Comparison of ENCODE assay signal across 7 cellular contexts in genomic region chr5:64407103-64407825, GRCh38.
DNase-seq lines count a peak whose midpoint lies in the region; ATAC-seq and TF ChIP-seq lines count a peak whose summit lies in the region.
"Not testable (repeated sequence)": the region's sequence is repeated elsewhere in the genome, so short reads cannot be mapped to it uniquely, and the experiment has no call there.

No MANE protein-coding gene starts in this region.

- H3K4ac ChIP-seq in neuronal stem cell (ENCODE audit: low read length), result not testable (repeated sequence)

- H4K20me1 ChIP-seq in hepatocyte (ENCODE audit: insufficient read depth, poor library complexity, severe bottlenecking), result not testable (repeated sequence)

- not testable (repeated sequence) for H2AK5ac ChIP-seq in neuronal stem cell (ENCODE audit: low read depth, low read length)

- peak; percentile 87 for ATAC-seq in WTC11

- H3K9ac ChIP-seq in neuronal stem cell (ENCODE audit: low read depth, low read length, poor library complexity), result not testable (repeated sequence)

- POLR2A ChIA-PET in WTC11 (lab: Charles Lee), result interaction anchor here (0.6 kb wide), 1 partner anchor 198 kb away, joined by 4 read pairs; no protein-coding TSS in a partner anchor

- not testable (repeated sequence) for H4K8ac ChIP-seq in neuronal stem cell (ENCODE audit: low read depth, low read length)

- not testable (repeated sequence) for H3K4me3 ChIP-seq in hepatocyte; neuronal stem cell (ENCODE audit: low read length in 2 of 2)

- not testable (repeated sequence) for H3K4me3 Mint-ChIP-seq in WTC11

- peaks cover 20% of the 10 kb centered on the region for H3K4me1 Mint-ChIP-seq in WTC11

- H3K9me2 ChIP-seq in hepatocyte (replicated peaks; ENCODE audit: insufficient read depth), result not testable (repeated sequence)

- not testable (repeated sequence) for H3K14ac ChIP-seq in neuronal stem cell (ENCODE audit: low read length)

- not testable (repeated sequence) for H3K27me3 Mint-ChIP-seq in WTC11 (ENCODE audit: low read depth)

- WGBS in hepatocyte (ENCODE audit: low lambda C conversion rate, missing lambda C conversion rate), result 66% methylated on average over 5 of the region's 5 CpGs
- WGBS in neuronal stem cell (ENCODE audit: extremely low coverage in 2 of 2, insufficient read length in 2 of 2, insufficient replicate concordance in 1 of 2), 2 donors, result no CpG with 5 or more reads among the region's 5 CpGs

- CTCF ChIA-PET in WTC11 (lab: Charles Lee), result interaction anchor here (1.1 kb wide), 1 partner anchor 188 kb away, joined by 4 read pairs; no protein-coding TSS in a partner anchor

- H3K79me1 ChIP-seq in neuronal stem cell (ENCODE audit: low read depth, low read length), result not testable (repeated sequence)

- not testable (repeated sequence) for H2BK12ac ChIP-seq in neuronal stem cell (ENCODE audit: low read length)

- not testable (repeated sequence) for H3K23ac ChIP-seq in neuronal stem cell (ENCODE audit: low read depth, low read length, poor library complexity)

- H3K4me2 ChIP-seq in hepatocyte, result peak overlapping the region; percentile 53
- not testable (repeated sequence) for H3K4me2 ChIP-seq in neuronal stem cell (ENCODE audit: insufficient read depth, low read length, poor library complexity, severe bottlenecking)

- not testable (repeated sequence) for H3K27me3 ChIP-seq in hepatocyte; neuronal stem cell (ENCODE audit: control insufficient read depth in 3 of 3, insufficient read depth in 3 of 3, low read depth in 1 of 3, low read length in 3 of 3)

- DNase-seq in DMS53 (lab: John Stamatoyannopoulos, UW), result peak; percentile 82
- peak; percentile 84 for DNase-seq in HT-29 (ENCODE audit: low spot score)
- peak; percentile 9 for DNase-seq in NCI-H510A treated with DMSO at 0.1 percent for 48 hours (lab: John Stamatoyannopoulos, UW)
- peak; percentile 59 for DNase-seq in WTC11 (ENCODE audit: low spot score)
- DNase-seq in hepatocyte (ENCODE audit: low spot score), result peak; percentile 64
- DNase-seq in islet precursor cell, result peak; percentile 66
- not testable (repeated sequence) for DNase-seq in neuronal stem cell (ENCODE audit: low spot score)

- H3K9me3 ChIP-seq in hepatocyte (ENCODE audit: low read depth); neuronal stem cell (replicated peaks in 1 of 2; ENCODE audit: control insufficient read depth in 2 of 2, insufficient read depth in 1 of 2, low read depth in 1 of 2, low read length in 2 of 2): not testable (repeated sequence)

- H2BK120ac ChIP-seq in neuronal stem cell (ENCODE audit: low read depth, low read length), result not testable (repeated sequence)

- H4K91ac ChIP-seq in neuronal stem cell (ENCODE audit: low read depth, low read length, poor library complexity), result not testable (repeated sequence)

- not testable (repeated sequence) for H3K79me2 ChIP-seq in hepatocyte

- peaks cover 14% of the 10 kb centered on the region for H3K4me1 ChIP-seq in hepatocyte (ENCODE audit: insufficient read depth)
- not testable (repeated sequence) for H3K4me1 ChIP-seq in neuronal stem cell (ENCODE audit: control insufficient read depth in 2 of 2, insufficient read depth in 1 of 2, low read depth in 1 of 2, low read length in 2 of 2)

- H3K27ac ChIP-seq in hepatocyte, result peak overlapping the region; percentile 56
- not testable (repeated sequence) for H3K27ac ChIP-seq in neuronal stem cell (replicated peaks; ENCODE audit: low read length)

- peaks cover 35% of the 10 kb centered on the region for H3K9me3 Mint-ChIP-seq in WTC11

- H3K18ac ChIP-seq in neuronal stem cell (ENCODE audit: low read length), result peak overlapping the region; percentile 5

- H3K27ac Mint-ChIP-seq in WTC11, result not testable (repeated sequence)

- H3K36me3 Mint-ChIP-seq in WTC11, result not testable (repeated sequence)

- H2BK5ac ChIP-seq in neuronal stem cell (ENCODE audit: low read length), result not testable (repeated sequence)

- H2BK15ac ChIP-seq in neuronal stem cell (ENCODE audit: low read length), result not testable (repeated sequence)

- not testable (repeated sequence) for TF ChIP-seq CTCF in WTC11 (IDR thresholded peaks at IDR 0.05); hepatocyte (IDR thresholded peaks at IDR 0.05; ENCODE audit: poor library complexity)

- not testable (repeated sequence) for H3K36me3 ChIP-seq in hepatocyte (replicated peaks; ENCODE audit: insufficient read depth, low read depth); neuronal stem cell (replicated peaks in 1 of 2; ENCODE audit: control insufficient read depth in 2 of 2, insufficient read depth in 2 of 2, low read length in 2 of 2)

- H2AFZ ChIP-seq in hepatocyte, result peak overlapping the region; percentile 5
- H2AFZ ChIP-seq in neuronal stem cell (ENCODE audit: low read length), result not testable (repeated sequence)

TF ChIP-seq in WTC11, 78 proteins besides CTCF, POLR2A, EP300 and RAD21:
- peak; percentile 25; the same call in 1 of the 2 replicates for TF ChIP-seq TEAD1 (CRISPR knock-in tag; IDR thresholded peaks at IDR 0.05)
